Comparison of ENCODE assay signal across 9 cellular contexts in the genomic region with DNA sequence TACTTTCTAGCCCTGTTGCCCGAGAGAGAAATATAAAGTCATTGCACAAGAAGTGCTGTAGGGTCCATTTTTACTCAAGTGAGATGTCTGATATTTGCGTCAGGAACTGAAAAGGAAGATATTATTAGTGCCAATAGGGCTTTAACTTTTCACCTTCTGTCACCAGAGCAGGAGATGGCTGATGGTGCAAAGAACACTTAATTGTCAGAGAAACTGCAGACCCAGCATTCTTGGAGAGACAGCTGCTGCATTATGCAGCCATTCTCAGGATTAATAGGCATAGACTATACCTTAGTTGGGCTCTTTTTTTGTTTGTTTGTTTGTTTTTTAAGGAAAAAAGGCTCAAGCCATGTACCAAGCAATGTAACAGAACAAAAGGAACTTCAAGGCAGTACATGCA.
"Had no signal": no experiment of that assay in that cellular context is flagged by ENCODE, and none has a peak within 500 bp of the region (broad histone marks: within the 10 kb centered on the region; RNA-seq: fewer than 3 reads in every experiment).

No MANE protein-coding gene starts in this region.

- ATAC-seq: GM23338, HCT116 had no signal

- H3K9me3 Mint-ChIP-seq: GM23338 had no signal

- H3K4me1 Mint-ChIP-seq: GM23338, H9 had no signal

- H3K27ac ChIP-seq: GM23248 had no signal

- H3K4me3 Mint-ChIP-seq: GM23338, H9, HFFc6 had no signal

- H3K36me3 ChIP-seq: HAP-1 had no signal

- H3K27ac Mint-ChIP-seq: GM23338, H9, HFFc6 had no signal

- H3K9ac ChIP-seq: GM23248 had no signal

- H2AFZ ChIP-seq: GM23248, GM23338 had no signal

- H3K9me3 ChIP-seq: HAP-1 had no signal

- H3K4me2 ChIP-seq: GM23338 had no signal

- H3K4me1 ChIP-seq: HAP-1 had no signal

- H3K4me3 ChIP-seq: GM23248, GM23338, HAP-1 had no signal

- DNase-seq: GM23248, GOT3, H7, H9, HCEC 1CT, HFFc6 had no signal
